8 cellular contexts compared by ENCODE assay signal in genomic region chr5:53479045-53479655, GRCh38. TPM values are rescaled to one million over a fixed set of nuclear protein-coding genes. Genes with fewer than 3 reads are reported as not detected.
DNase-seq lines count a peak whose midpoint lies in the region; ATAC-seq and TF ChIP-seq lines count a peak whose summit lies in the region.

No MANE protein-coding gene starts in this region.

- peaks cover 0 to 41% (median 8%) of the 10 kb centered on the region in 3 donors for H3K4me1 ChIP-seq in gastroesophageal sphincter

- H3K9me3 ChIP-seq in SK-N-MC (ENCODE audit: low read depth, low read length) (no peaks in the 10 kb centered on the region), gastroesophageal sphincter (no peaks in the 10 kb centered on the region)

- ATAC-seq in gastroesophageal sphincter (peak; percentile 29), GM18520 (IDR thresholded peaks at IDR 0.05; ENCODE audit: unreplicated experiment) (no peak), HG02642 (IDR thresholded peaks at IDR 0.05; ENCODE audit: poor library complexity, unreplicated experiment) (no peak)

- no peak overlapping the region for H3K9ac ChIP-seq in SK-N-MC (ENCODE audit: insufficient read length)

- H3K27me3 ChIP-seq in gastroesophageal sphincter: peaks cover 4% of the 10 kb centered on the region

- TF ChIP-seq EP300 in gastroesophageal sphincter (IDR thresholded peaks at IDR 0.05): no peak

- WGBS in gastroesophageal sphincter (ENCODE audit: low coverage in 1 of 2), 2 donors: 0% methylated on average over 9 to 17 of the region's 17 CpGs

- H3K27ac ChIP-seq in SK-N-MC (no peak overlapping the region), gastroesophageal sphincter (peak overlapping the region in 3 of 4 donors; percentile 73 to 85 (median 78)), skin epidermis (peak overlapping the region; percentile 29 to 90 (median 82))

- DNase-seq in NCI-H146 (lab: John Stamatoyannopoulos, UW): peak; percentile 72
- no peak for DNase-seq in NCI-H146 treated with DMSO at 0.1 percent for 48 hours (lab: John Stamatoyannopoulos, UW; ENCODE audit: unreplicated experiment)
- no peak for DNase-seq in SK-N-MC (ENCODE audit: low read depth, low spot score)
- DNase-seq in NCI-H2227 treated with DMSO at 0.1 percent for 48 hours (lab: John Stamatoyannopoulos, UW): no peak

- no peak for TF ChIP-seq CTCF in gastroesophageal sphincter (IDR thresholded peaks at IDR 0.05)

- H3K36me3 ChIP-seq in SK-N-MC (ENCODE audit: insufficient read depth, low read length) (no peaks in the 10 kb centered on the region), gastroesophageal sphincter (no peaks in the 10 kb centered on the region)

- no peak for TF ChIP-seq POLR2A in gastroesophageal sphincter (IDR thresholded peaks at IDR 0.05)

- peak overlapping the region; percentile 74 for H3K4me3 ChIP-seq in SK-N-MC
- peak overlapping the region; percentile 58 to 75 for H3K4me3 ChIP-seq in gastroesophageal sphincter
- H3K4me3 ChIP-seq in skin epidermis: peak overlapping the region; percentile 35 to 64 (median 58)

RNA-seq across cellular contexts. Expression of gene FST, which starts 1.3 kb away (rescaled TPM):
- 10 to 100 TPM in 1 of 4 donors, 1 to 10 TPM in 2, under 1 TPM in 1; 0.93 to 10.1 (median 4.5) TPM for total RNA-seq in gastroesophageal sphincter
